In genomic region chr15:91865486-91865885, GRCh38 we compare ENCODE assay signal across 15 cellular contexts. TPM values are rescaled to one million over a fixed set of nuclear protein-coding genes. Genes with fewer than 3 reads are reported as not detected.
A peak's percentile ranks its signal among the peaks of the same experiment; 100 is the strongest.
DNase-seq lines count a peak whose midpoint lies in the region; ATAC-seq, FAIRE-seq and TF ChIP-seq lines count a peak whose summit lies in the region.
"Had no signal": no experiment of that assay in that cellular context is flagged by ENCODE, and none has a peak within 500 bp of the region (broad histone marks: within the 10 kb centered on the region; RNA-seq: fewer than 3 reads in every experiment).

No MANE protein-coding gene starts in this region.

- DNase-seq in Karpas-422 (no peak), astrocyte (ENCODE audit: low read depth) (no peak), kidney tubule cell (ENCODE audit: low spot score) (peak; percentile 30), testis (peak; percentile 80), UCSD-AML1 (lab: John Stamatoyannopoulos, UW; ENCODE audit: unreplicated experiment) (no peak)
- DNase-seq in activated CD4-positive, alpha-beta T cell treated with anti-CD3 and anti-CD28 coated beads for 1 hour, result no peak
- DNase-seq: activated CD8-positive, alpha-beta T cell treated with anti-CD3 and anti-CD28 coated beads for 36 hours; Caco-2; naive B cell; NCI-H1048; NCI-H446 treated with DMSO at 0.1 percent for 48 hours; right lobe of liver; RPMI8226; stimulated activated naive CD4-positive, alpha-beta T cell treated with Interleukin-2 at 50 U/mL for 16 hours had no signal

- no peaks in the 10 kb centered on the region for H3K36me3 ChIP-seq in Karpas-422 (ENCODE audit: insufficient read depth, low read length)
- H3K36me3 ChIP-seq in astrocyte (ENCODE audit: insufficient read depth, low read length), result no peaks in the 10 kb centered on the region
- no peaks in the 10 kb centered on the region for H3K36me3 ChIP-seq in testis (ENCODE audit: low read depth, missing control alignments)
- H3K36me3 ChIP-seq: right lobe of liver had no signal

- H3K79me2 ChIP-seq in Karpas-422 (ENCODE audit: low read length) (peaks cover 100% of the 10 kb centered on the region), astrocyte (ENCODE audit: insufficient read depth, low read length) (no peaks in the 10 kb centered on the region)

- 56 to 68% methylated on average over 7 of the region's 7 CpGs for WGBS in testis, 2 donors

- H3K9me3 Mint-ChIP-seq in astrocyte (ENCODE audit: unreplicated experiment), result peaks cover under 1% of the 10 kb centered on the region
- H3K9me3 Mint-ChIP-seq: activated CD8-positive, alpha-beta T cell treated with anti-CD3 and anti-CD28 coated beads for 36 hours had no signal

- H3K9me3 ChIP-seq in Karpas-422 (ENCODE audit: low read length), result no peaks in the 10 kb centered on the region
- no peaks in the 10 kb centered on the region for H3K9me3 ChIP-seq in astrocyte (ENCODE audit: insufficient read depth, low read depth, low read length)
- no peaks in the 10 kb centered on the region for H3K9me3 ChIP-seq in testis
- H3K9me3 ChIP-seq: Caco-2, right lobe of liver had no signal

- H2AFZ ChIP-seq in Karpas-422 (ENCODE audit: low read length), result no peak overlapping the region
- no peak overlapping the region for H2AFZ ChIP-seq in astrocyte (ENCODE audit: low read depth, low read length)

- no peak overlapping the region for H3K4me3 Mint-ChIP-seq in astrocyte (ENCODE audit: unreplicated experiment)
- H3K4me3 Mint-ChIP-seq: activated CD8-positive, alpha-beta T cell treated with anti-CD3 and anti-CD28 coated beads for 36 hours; naive B cell had no signal

- H4K20me1 ChIP-seq in Karpas-422 (ENCODE audit: insufficient read depth, low read depth, low read length), result peaks cover 32% of the 10 kb centered on the region; the same call in 1 of the 2 replicates
- peaks cover 4% of the 10 kb centered on the region for H4K20me1 ChIP-seq in astrocyte (ENCODE audit: insufficient read depth, low read length)

- peaks cover 32% of the 10 kb centered on the region for H3K4me1 Mint-ChIP-seq in astrocyte (ENCODE audit: low read depth, unreplicated experiment)

- H3K36me3 Mint-ChIP-seq in astrocyte (ENCODE audit: low read depth, unreplicated experiment), result no peaks in the 10 kb centered on the region
- H3K36me3 Mint-ChIP-seq: naive B cell had no signal

- H3K4me3 ChIP-seq in Karpas-422 (ENCODE audit: low read length) (no peak overlapping the region), astrocyte (ENCODE audit: insufficient read depth, low read depth, low read length) (no peak overlapping the region), testis (no peak overlapping the region)
- H3K4me3 ChIP-seq: right lobe of liver had no signal

- H3K27me3 ChIP-seq in Karpas-422 (ENCODE audit: low read length), result no peaks in the 10 kb centered on the region
- no peaks in the 10 kb centered on the region for H3K27me3 ChIP-seq in astrocyte (ENCODE audit: insufficient read depth, low read length)
- no peaks in the 10 kb centered on the region for H3K27me3 ChIP-seq in testis
- H3K27me3 ChIP-seq: right lobe of liver had no signal

- TF ChIP-seq POLR2A in testis (IDR thresholded peaks at IDR 0.05), result no peak

- no peak for ATAC-seq in GM19395 (IDR thresholded peaks at IDR 0.05; ENCODE audit: unreplicated experiment)

- intact Hi-C loops in testis (cut with DNase I; ENCODE audit: low total_unique reads), result no loop called here

- TF ChIP-seq CTCF in astrocyte (IDR thresholded peaks at IDR 0.05; ENCODE audit: insufficient read depth, low read depth, low read length) (no peak), testis (IDR thresholded peaks at IDR 0.05) (no peak)

- H3K4me1 ChIP-seq in Karpas-422 (ENCODE audit: low read length) (peaks cover 91% of the 10 kb centered on the region), astrocyte (ENCODE audit: insufficient read depth, low read length) (peaks cover 16% of the 10 kb centered on the region), testis (peaks cover 45% of the 10 kb centered on the region)
- H3K4me1 ChIP-seq: Caco-2, right lobe of liver had no signal

- no peaks in the 10 kb centered on the region for H3K9me2 ChIP-seq in Karpas-422 (replicated peaks; ENCODE audit: insufficient read depth, low read length)

- H3K4me2 ChIP-seq in Karpas-422 (ENCODE audit: low read depth, low read length, poor library complexity, severe bottlenecking) (peak overlapping the region; percentile 74), astrocyte (ENCODE audit: low read length) (no peak overlapping the region)

- no peak for FAIRE-seq in astrocyte (lab: Jason Lieb, UNC)

- H3K9ac ChIP-seq in Karpas-422 (ENCODE audit: low read length), result no peak overlapping the region
- no peak overlapping the region for H3K9ac ChIP-seq in astrocyte (ENCODE audit: low read length)

- peak overlapping the region; percentile 100 for H3K27ac ChIP-seq in Karpas-422 (ENCODE audit: low read length)
- H3K27ac ChIP-seq in astrocyte (ENCODE audit: low read depth, low read length), result no peak overlapping the region
- H3K27ac ChIP-seq in testis, result peak overlapping the region; percentile 70 to 84
- H3K27ac ChIP-seq: right lobe of liver had no signal

- H3K27me3 Mint-ChIP-seq in astrocyte (ENCODE audit: low read depth, unreplicated experiment), result no peaks in the 10 kb centered on the region

- H3K27ac Mint-ChIP-seq in astrocyte (ENCODE audit: unreplicated experiment), result peak overlapping the region; percentile 90
- H3K27ac Mint-ChIP-seq: activated CD8-positive, alpha-beta T cell treated with anti-CD3 and anti-CD28 coated beads for 36 hours; naive B cell had no signal

RNA-seq across cellular contexts. Expression of gene SLCO3A1, which starts 12.0 kb away (rescaled TPM):
- total RNA-seq in Karpas-422 (2014; rRNA removed; shearing (Covaris generic); ENCODE audit: low replicate concordance), result 20.9 and 36.2 TPM in 2 replicates
- 9.4 and 11.4 TPM in 2 replicates for total RNA-seq in astrocyte
- total RNA-seq in testis, result 10 to 100 TPM; 76.3 to 77.2 TPM
- polyA plus RNA-seq in testis (ENCODE audit: insufficient read depth, low read depth, low replicate concordance), result 144 TPM
- total RNA-seq: Caco-2 had no signal

Comparison
In these comparisons a context has a peak if more than half of its experiments do, and no peak if none do; other contexts are left out.
1. DNase-seq: peak in kidney tubule cell (single experiment) and testis (single experiment); none in Karpas-422 (single experiment), astrocyte (single experiment), UCSD-AML1 (single experiment) and activated CD4-positive, alpha-beta T cell treated with anti-CD3 and anti-CD28 coated beads for 1 hour (single experiment).